8 cellular contexts compared by ENCODE assay signal in the genomic region with DNA sequence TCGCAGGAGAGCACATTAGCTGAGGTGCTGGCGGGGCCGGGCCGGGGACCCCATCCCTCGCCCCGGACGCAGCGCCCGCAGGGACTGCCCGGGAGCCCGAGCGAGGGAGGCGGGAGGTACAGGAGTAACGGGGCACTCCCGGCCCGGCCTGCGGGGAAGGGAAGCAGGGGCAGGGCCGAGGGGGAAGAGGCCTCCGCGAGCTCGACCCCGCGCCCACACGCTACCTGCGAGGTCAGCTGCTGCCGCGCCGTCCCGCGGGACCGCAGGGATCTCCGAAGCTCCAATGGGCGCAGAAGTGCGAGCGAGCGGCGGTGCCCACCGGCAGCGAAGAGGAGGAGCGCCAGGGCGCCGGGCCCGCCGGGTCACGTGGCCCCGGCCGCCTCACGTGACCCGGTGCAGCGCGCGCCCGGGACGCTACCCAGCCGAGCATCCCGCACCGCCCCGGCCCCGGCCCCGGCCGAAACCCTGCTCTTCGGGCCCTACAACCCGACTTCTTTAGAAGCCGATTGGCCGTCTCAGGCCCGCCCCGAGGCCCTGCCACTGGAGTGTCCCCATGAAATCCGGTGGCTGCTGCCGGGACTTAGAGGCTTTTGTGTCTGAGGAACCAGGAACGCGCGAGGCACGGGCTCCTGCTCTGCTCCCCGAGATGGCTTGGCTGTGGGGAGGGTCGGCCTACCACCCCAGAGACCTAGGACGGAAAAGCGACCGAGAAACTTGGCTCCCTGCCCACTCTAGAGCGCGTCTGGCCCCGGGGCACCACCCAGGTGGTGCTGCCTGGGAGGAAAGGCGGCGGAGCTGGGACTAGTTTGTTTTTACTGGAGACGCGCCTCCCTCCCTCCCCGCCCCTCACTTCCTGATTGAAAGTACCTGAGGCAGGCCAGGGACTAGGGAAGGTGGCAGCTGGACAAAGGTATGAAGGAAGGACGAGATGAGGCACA. TPM values are rescaled to one million over a fixed set of nuclear protein-coding genes. Genes with fewer than 3 reads are reported as not detected.
DNase-seq lines count a peak whose midpoint lies in the region; ATAC-seq and TF ChIP-seq lines count a peak whose summit lies in the region.

RCBTB1 (minus strand) TSS at position 339 of the 938 bp plus-strand sequence. CDS start 18,279 bp downstream, outside the sequence.

- H3K27me3 ChIP-seq in DND-41 (ENCODE audit: insufficient read depth, low read length, poor library complexity) (no peaks in the 10 kb centered on the region), gastroesophageal sphincter (no peaks in the 10 kb centered on the region), neuronal stem cell (ENCODE audit: control insufficient read depth in 3 of 3, insufficient read depth in 3 of 3, low read depth in 1 of 3, low read length in 3 of 3) (no peaks in the 10 kb centered on the region)

- TF ChIP-seq POLR2A in gastroesophageal sphincter (IDR thresholded peaks at IDR 0.05) = peak; percentile 61 to 69

- peaks cover 18% of the 10 kb centered on the region for H3K36me3 ChIP-seq in DND-41 (ENCODE audit: insufficient read depth, low read length)
- peaks cover 0 to 12% of the 10 kb centered on the region in 2 donors for H3K36me3 ChIP-seq in gastroesophageal sphincter
- peaks cover 9 to 19% of the 10 kb centered on the region in 2 donors for H3K36me3 ChIP-seq in neuronal stem cell (replicated peaks in 1 of 2; ENCODE audit: control insufficient read depth in 2 of 2, insufficient read depth in 2 of 2, low read length in 2 of 2)

- peak within 1 kb of the TSS; percentile 78 for H3K4me2 ChIP-seq in DND-41 (ENCODE audit: insufficient read depth, low read length)
- peak within 1 kb of the TSS; percentile 93 for H3K4me2 ChIP-seq in neuronal stem cell (ENCODE audit: insufficient read depth, low read length, poor library complexity, severe bottlenecking)

- TF ChIP-seq RAD21 in Ishikawa (IDR thresholded peaks at IDR 0.05; ENCODE audit: low read depth) = no peak

- H3K23ac ChIP-seq in neuronal stem cell (ENCODE audit: low read depth, low read length, poor library complexity) = peak within 1 kb of the TSS; percentile 99

- WGBS in gastroesophageal sphincter (ENCODE audit: low coverage in 1 of 2), 2 donors = 0% methylated on average over 4 to 7 of the region's 87 CpGs
- no CpG with 5 or more reads among the region's 87 CpGs for WGBS in neuronal stem cell (ENCODE audit: extremely low coverage in 2 of 2, insufficient read length in 2 of 2, insufficient replicate concordance in 1 of 2), 2 donors

- H3K27ac Mint-ChIP-seq in activated naive CD4-positive, alpha-beta T cell treated with anti-CD3 and anti-CD28 coated beads for 36 hours = peak within 1 kb of the TSS; percentile 61

- no peaks in the 10 kb centered on the region for H3K27me3 Mint-ChIP-seq in activated naive CD4-positive, alpha-beta T cell treated with anti-CD3 and anti-CD28 coated beads for 36 hours (ENCODE audit: low read depth)

- no peak within 1 kb of the TSS for H2AK5ac ChIP-seq in neuronal stem cell (ENCODE audit: low read depth, low read length)

- peaks cover 12% of the 10 kb centered on the region for H3K79me1 ChIP-seq in neuronal stem cell (ENCODE audit: low read depth, low read length)

- peak within 1 kb of the TSS; percentile 97 for H3K18ac ChIP-seq in neuronal stem cell (ENCODE audit: low read length)

- H2BK12ac ChIP-seq in neuronal stem cell (ENCODE audit: low read length) = no peak within 1 kb of the TSS

- H3K14ac ChIP-seq in neuronal stem cell (ENCODE audit: low read length) = peak within 1 kb of the TSS; percentile 89

- no peaks in the 10 kb centered on the region for H4K20me1 ChIP-seq in DND-41 (ENCODE audit: insufficient read depth, low read length)

- H2BK15ac ChIP-seq in neuronal stem cell (ENCODE audit: low read length) = peak within 1 kb of the TSS; percentile 75

- H3K36me3 Mint-ChIP-seq in activated naive CD4-positive, alpha-beta T cell treated with anti-CD3 and anti-CD28 coated beads for 36 hours (ENCODE audit: low read depth) = peaks cover 16% of the 10 kb centered on the region

- H2BK120ac ChIP-seq in neuronal stem cell (ENCODE audit: low read depth, low read length) = peak within 1 kb of the TSS; percentile 19

- H4K8ac ChIP-seq in neuronal stem cell (ENCODE audit: low read depth, low read length) = peak within 1 kb of the TSS; percentile 83

- no peak within 1 kb of the TSS for H4K91ac ChIP-seq in neuronal stem cell (ENCODE audit: low read depth, low read length, poor library complexity)

- intact Hi-C loops in activated naive CD4-positive, alpha-beta T cell treated with anti-CD3 and anti-CD28 coated beads for 36 hours (cut with micrococcal nuclease) = loop anchor here (1.0 to 5.0 kb wide), 7 partner anchors 85 to 608 kb away; partner anchors contain the start of genes CAB39L, CDADC1, FNDC3A and KPNA3

- H3K27ac ChIP-seq in DND-41 (ENCODE audit: low read length) (peak within 1 kb of the TSS; percentile 84), gastroesophageal sphincter (peak within 1 kb of the TSS; percentile 24 to 88 (median 84)), neuronal stem cell (replicated peaks; ENCODE audit: low read length) (peak within 1 kb of the TSS; percentile 81)

- H3K9ac ChIP-seq in DND-41 (ENCODE audit: low read depth, low read length) (peak within 1 kb of the TSS; percentile 96), neuronal stem cell (ENCODE audit: low read depth, low read length, poor library complexity) (peak within 1 kb of the TSS; percentile 92)

- peak within 1 kb of the TSS; percentile 87 for H2BK5ac ChIP-seq in neuronal stem cell (ENCODE audit: low read length)

- ATAC-seq in DND-41 (ENCODE audit: insufficient read depth, low read depth) (peak; percentile 94), GM21529 (IDR thresholded peaks at IDR 0.05; ENCODE audit: unreplicated experiment) (peak; percentile 94), gastroesophageal sphincter (peak; percentile 97)

- no peaks in the 10 kb centered on the region for H3K9me3 Mint-ChIP-seq in activated naive CD4-positive, alpha-beta T cell treated with anti-CD3 and anti-CD28 coated beads for 36 hours

- CTCF ChIA-PET in activated naive CD4-positive, alpha-beta T cell treated with anti-CD3 and anti-CD28 coated beads for 36 hours (lab: Charles Lee) = interaction anchor here (0.9 to 1.7 kb wide), 3 partner anchors 22 to 140 kb away, joined by 3 to 6 read pairs (median 4); no protein-coding TSS in a partner anchor

- H3K4me3 Mint-ChIP-seq in activated naive CD4-positive, alpha-beta T cell treated with anti-CD3 and anti-CD28 coated beads for 36 hours = peak within 1 kb of the TSS; percentile 88

- no peak within 1 kb of the TSS for H3K4ac ChIP-seq in neuronal stem cell (ENCODE audit: low read length)

- peaks cover 30% of the 10 kb centered on the region for H3K79me2 ChIP-seq in DND-41 (ENCODE audit: insufficient read depth, low read length)

- DNase-seq in DND-41 (peak; percentile 75), SHP77 treated with DMSO at 0.1 percent for 48 hours (lab: John Stamatoyannopoulos, UW) (peak; percentile 52), neuronal stem cell (ENCODE audit: low spot score) (peak; percentile 74)
- DNase-seq in activated naive CD4-positive, alpha-beta T cell treated with anti-CD3 and anti-CD28 coated beads for 36 hours = peak; percentile 56

- peak within 1 kb of the TSS; percentile 97 for H2AFZ ChIP-seq in DND-41 (ENCODE audit: low read depth, low read length)
- H2AFZ ChIP-seq in neuronal stem cell (ENCODE audit: low read length) = peak within 1 kb of the TSS; percentile 99

- H3K9me3 ChIP-seq in DND-41 (ENCODE audit: insufficient read depth, low read length, severe bottlenecking) (no peaks in the 10 kb centered on the region), gastroesophageal sphincter (no peaks in the 10 kb centered on the region), neuronal stem cell (replicated peaks in 1 of 2; ENCODE audit: control insufficient read depth in 2 of 2, insufficient read depth in 1 of 2, low read depth in 1 of 2, low read length in 2 of 2) (no peaks in the 10 kb centered on the region)

- TF ChIP-seq EP300 in Ishikawa (IDR thresholded peaks at IDR 0.05; ENCODE audit: borderline replicate concordance) (no peak), gastroesophageal sphincter (IDR thresholded peaks at IDR 0.05) (no peak)

- H3K4me3 ChIP-seq in DND-41 (ENCODE audit: low read depth in 1 of 2, low read length in 2 of 2) = peak within 1 kb of the TSS; percentile 93 to 94
- H3K4me3 ChIP-seq in gastroesophageal sphincter = peak within 1 kb of the TSS; percentile 77 to 91
- peak within 1 kb of the TSS; percentile 91 to 94 for H3K4me3 ChIP-seq in neuronal stem cell (ENCODE audit: low read length in 2 of 2)

- H3K4me1 Mint-ChIP-seq in activated naive CD4-positive, alpha-beta T cell treated with anti-CD3 and anti-CD28 coated beads for 36 hours (ENCODE audit: low read depth) = peaks cover 25% of the 10 kb centered on the region

- TF ChIP-seq CTCF in DND-41 (IDR thresholded peaks at IDR 0.05; ENCODE audit: borderline replicate concordance, extremely low read depth, low read length, poor library complexity, severe bottlenecking) (no peak), gastroesophageal sphincter (IDR thresholded peaks at IDR 0.05) (no peak), subcutaneous adipose tissue (IDR thresholded peaks at IDR 0.05; ENCODE audit: low read depth) (no peak)

- peaks cover 34% of the 10 kb centered on the region for H3K4me1 ChIP-seq in DND-41 (ENCODE audit: insufficient read depth, low read length)
- peaks cover 0 to 32% (median 5%) of the 10 kb centered on the region in 3 donors for H3K4me1 ChIP-seq in gastroesophageal sphincter
- peaks cover 2 to 11% of the 10 kb centered on the region in 2 donors for H3K4me1 ChIP-seq in neuronal stem cell (ENCODE audit: control insufficient read depth in 2 of 2, insufficient read depth in 1 of 2, low read depth in 1 of 2, low read length in 2 of 2)

TF ChIP-seq in Ishikawa, 13 proteins besides CTCF, POLR2A, EP300 and RAD21 (continues in another document):
- TF ChIP-seq MAX (IDR thresholded peaks at IDR 0.05) (peak; percentile 58), NFIC (IDR thresholded peaks at IDR 0.05) (peak; percentile 62; the same call in 1 of the 2 replicates), EGR1 (IDR thresholded peaks at IDR 0.05) (no peak), ZBTB7A (IDR thresholded peaks at IDR 0.05; ENCODE audit: low read depth) (no peak)
- TF ChIP-seq, protein P1, sequence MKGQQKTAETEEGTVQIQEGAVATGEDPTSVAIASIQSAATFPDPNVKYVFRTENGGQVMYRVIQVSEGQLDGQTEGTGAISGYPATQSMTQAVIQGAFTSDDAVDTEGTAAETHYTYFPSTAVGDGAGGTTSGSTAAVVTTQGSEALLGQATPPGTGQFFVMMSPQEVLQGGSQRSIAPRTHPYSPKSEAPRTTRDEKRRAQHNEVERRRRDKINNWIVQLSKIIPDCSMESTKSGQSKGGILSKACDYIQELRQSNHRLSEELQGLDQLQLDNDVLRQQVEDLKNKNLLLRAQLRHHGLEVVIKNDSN (IDR thresholded peaks at IDR 0.05) = peak; percentile 97

RNA-seq across cellular contexts. Expression of gene RCBTB1, which starts in this region (rescaled TPM):
- 10 to 100 TPM; 17.8 to 19.2 TPM for total RNA-seq in activated naive CD4-positive, alpha-beta T cell treated with anti-CD3 and anti-CD28 coated beads for 36 hours
- total RNA-seq in gastroesophageal sphincter (10 to 100 TPM; 13.2 to 29.1 (median 20.1) TPM), subcutaneous adipose tissue (10 to 100 TPM; 13.4 to 14.1 (median 13.9) TPM)
- polyA plus RNA-seq in neuronal stem cell (2013, experiment 1 of 2) = 14.6 TPM
- polyA plus RNA-seq in neuronal stem cell (2013, experiment 2 of 2) = 15.1 TPM

Comparison
In these comparisons a context has a peak if more than half of its experiments do, and no peak if none do; other contexts are left out.
1. Peak in every context shown above with its lines: DNase-seq, ATAC-seq, H3K4me3 ChIP-seq and H3K27ac ChIP-seq.